1 cellular context compared by ENCODE assay signal in the genomic region with DNA sequence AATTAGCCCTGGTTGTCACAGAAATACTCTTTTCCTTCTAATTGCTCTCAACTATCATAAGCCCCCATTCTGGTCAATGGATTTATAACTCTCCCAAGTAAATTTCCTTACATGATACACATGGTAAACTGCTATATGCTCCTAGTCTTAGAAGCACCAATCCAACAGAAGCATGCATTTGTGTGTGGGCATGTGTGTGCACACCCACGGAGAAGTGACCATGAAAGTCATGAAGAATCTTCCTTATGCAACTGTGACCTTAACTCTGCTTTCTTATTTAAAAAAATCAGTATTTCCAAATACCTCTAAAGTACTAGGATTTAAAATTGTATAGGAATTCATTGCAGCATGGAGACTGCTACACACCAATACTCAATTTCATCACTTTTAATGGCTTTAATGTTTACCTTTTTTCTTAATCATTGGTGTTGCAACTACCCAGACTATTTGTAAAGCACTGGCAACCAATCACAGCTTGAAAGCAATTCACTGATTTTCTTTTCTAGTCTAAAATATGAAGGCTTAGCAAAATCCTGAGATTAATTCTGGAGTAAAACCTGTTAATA.
TF ChIP-seq lines count a peak whose summit lies in the region.

No MANE protein-coding gene starts in this region.

TF ChIP-seq in A549, 52 proteins besides CTCF, POLR2A, EP300 and RAD21:
- TF ChIP-seq, protein P1, sequence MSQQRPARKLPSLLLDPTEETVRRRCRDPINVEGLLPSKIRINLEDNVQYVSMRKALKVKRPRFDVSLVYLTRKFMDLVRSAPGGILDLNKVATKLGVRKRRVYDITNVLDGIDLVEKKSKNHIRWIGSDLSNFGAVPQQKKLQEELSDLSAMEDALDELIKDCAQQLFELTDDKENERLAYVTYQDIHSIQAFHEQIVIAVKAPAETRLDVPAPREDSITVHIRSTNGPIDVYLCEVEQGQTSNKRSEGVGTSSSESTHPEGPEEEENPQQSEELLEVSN (IDR thresholded peaks at IDR 0.05; ENCODE audit: borderline replicate concordance, low read depth) = no peak
- TF ChIP-seq JUNB (IDR thresholded peaks at IDR 0.05) = peak; percentile 64; the same call in 1 of the 2 replicates
- TF ChIP-seq FOSL2 (IDR thresholded peaks at IDR 0.05) = no peak
- peak; percentile 42; the same call in 1 of the 2 replicates for TF ChIP-seq FOSL2 (CRISPR knock-in tag; IDR thresholded peaks at IDR 0.05)
- peak in 1 of 2 experiments; percentile 73; a peak in 1 of 5 replicates for TF ChIP-seq JUN (IDR thresholded peaks at IDR 0.05)
- no peak for TF ChIP-seq HOXB5 (CRISPR knock-in tag; IDR thresholded peaks at IDR 0.05)
- peak; percentile 79 to 90; a peak in 3 of 4 replicates for TF ChIP-seq CEBPB (IDR thresholded peaks at IDR 0.05)
- TF ChIP-seq, protein P2, sequence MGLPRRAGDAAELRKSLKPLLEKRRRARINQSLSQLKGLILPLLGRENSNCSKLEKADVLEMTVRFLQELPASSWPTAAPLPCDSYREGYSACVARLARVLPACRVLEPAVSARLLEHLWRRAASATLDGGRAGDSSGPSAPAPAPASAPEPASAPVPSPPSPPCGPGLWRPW (IDR thresholded peaks at IDR 0.05) = peak; percentile 71; the same call in 1 of the 2 replicates
- TF ChIP-seq SREBF2 (IDR thresholded peaks at IDR 0.05) = no peak
- TF ChIP-seq ZSCAN20 (CRISPR knock-in tag; IDR thresholded peaks at IDR 0.05) = no peak
- TF ChIP-seq POLR2AphosphoS2 (conservative IDR thresholded peaks at IDR 0.05; ENCODE audit: low read length) = no peak
- TF ChIP-seq, protein P3, sequence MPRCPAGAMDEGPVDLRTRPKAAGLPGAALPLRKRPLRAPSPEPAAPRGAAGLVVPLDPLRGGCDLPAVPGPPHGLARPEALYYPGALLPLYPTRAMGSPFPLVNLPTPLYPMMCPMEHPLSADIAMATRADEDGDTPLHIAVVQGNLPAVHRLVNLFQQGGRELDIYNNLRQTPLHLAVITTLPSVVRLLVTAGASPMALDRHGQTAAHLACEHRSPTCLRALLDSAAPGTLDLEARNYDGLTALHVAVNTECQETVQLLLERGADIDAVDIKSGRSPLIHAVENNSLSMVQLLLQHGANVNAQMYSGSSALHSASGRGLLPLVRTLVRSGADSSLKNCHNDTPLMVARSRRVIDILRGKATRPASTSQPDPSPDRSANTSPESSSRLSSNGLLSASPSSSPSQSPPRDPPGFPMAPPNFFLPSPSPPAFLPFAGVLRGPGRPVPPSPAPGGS (IDR thresholded peaks at IDR 0.05) = 0 out of 3 replicates have a peak, but pooled peaks have one; percentile 20
- TF ChIP-seq, protein P4, sequence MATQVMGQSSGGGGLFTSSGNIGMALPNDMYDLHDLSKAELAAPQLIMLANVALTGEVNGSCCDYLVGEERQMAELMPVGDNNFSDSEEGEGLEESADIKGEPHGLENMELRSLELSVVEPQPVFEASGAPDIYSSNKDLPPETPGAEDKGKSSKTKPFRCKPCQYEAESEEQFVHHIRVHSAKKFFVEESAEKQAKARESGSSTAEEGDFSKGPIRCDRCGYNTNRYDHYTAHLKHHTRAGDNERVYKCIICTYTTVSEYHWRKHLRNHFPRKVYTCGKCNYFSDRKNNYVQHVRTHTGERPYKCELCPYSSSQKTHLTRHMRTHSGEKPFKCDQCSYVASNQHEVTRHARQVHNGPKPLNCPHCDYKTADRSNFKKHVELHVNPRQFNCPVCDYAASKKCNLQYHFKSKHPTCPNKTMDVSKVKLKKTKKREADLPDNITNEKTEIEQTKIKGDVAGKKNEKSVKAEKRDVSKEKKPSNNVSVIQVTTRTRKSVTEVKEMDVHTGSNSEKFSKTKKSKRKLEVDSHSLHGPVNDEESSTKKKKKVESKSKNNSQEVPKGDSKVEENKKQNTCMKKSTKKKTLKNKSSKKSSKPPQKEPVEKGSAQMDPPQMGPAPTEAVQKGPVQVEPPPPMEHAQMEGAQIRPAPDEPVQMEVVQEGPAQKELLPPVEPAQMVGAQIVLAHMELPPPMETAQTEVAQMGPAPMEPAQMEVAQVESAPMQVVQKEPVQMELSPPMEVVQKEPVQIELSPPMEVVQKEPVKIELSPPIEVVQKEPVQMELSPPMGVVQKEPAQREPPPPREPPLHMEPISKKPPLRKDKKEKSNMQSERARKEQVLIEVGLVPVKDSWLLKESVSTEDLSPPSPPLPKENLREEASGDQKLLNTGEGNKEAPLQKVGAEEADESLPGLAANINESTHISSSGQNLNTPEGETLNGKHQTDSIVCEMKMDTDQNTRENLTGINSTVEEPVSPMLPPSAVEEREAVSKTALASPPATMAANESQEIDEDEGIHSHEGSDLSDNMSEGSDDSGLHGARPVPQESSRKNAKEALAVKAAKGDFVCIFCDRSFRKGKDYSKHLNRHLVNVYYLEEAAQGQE (IDR thresholded peaks at IDR 0.05) = no peak
- peak; percentile 19; the same call in 1 of the 3 replicates for TF ChIP-seq SMC3 (IDR thresholded peaks at IDR 0.05)
- no peak for TF ChIP-seq BHLHE40 (IDR thresholded peaks at IDR 0.05; ENCODE audit: low read depth, low read length)
